Comparison of ENCODE assay signal across 13 cellular contexts in genomic region chr13:48125794-48126228, GRCh38. TPM values are rescaled to one million over a fixed set of nuclear protein-coding genes. Genes with fewer than 3 reads are reported as not detected.
DNase-seq lines count a peak whose midpoint lies in the region; ATAC-seq and TF ChIP-seq lines count a peak whose summit lies in the region.
"Had no signal": no experiment of that assay in that cellular context is flagged by ENCODE, and none has a peak within 500 bp of the region (broad histone marks: within the 10 kb centered on the region; RNA-seq: fewer than 3 reads in every experiment).

No MANE protein-coding gene starts in this region.

- H3K36me3 ChIP-seq in lower lobe of right lung (no peaks in the 10 kb centered on the region), Peyer's patch (no peaks in the 10 kb centered on the region)
- H3K36me3 ChIP-seq: brain microvascular endothelial cell had no signal

- H3K27ac ChIP-seq in lower lobe of right lung (peak overlapping the region; percentile 85), Peyer's patch (peak overlapping the region in 2 of 4 donors; percentile 66 to 71)
- H3K27ac ChIP-seq in CD4-positive, alpha-beta T cell (ENCODE audit: low read depth, low read length) = no peak overlapping the region
- H3K27ac ChIP-seq: brain microvascular endothelial cell, PC-9 had no signal

- no peak overlapping the region for H3K27ac Mint-ChIP-seq in CD4-positive, alpha-beta T cell
- H3K27ac Mint-ChIP-seq: activated CD4-positive, alpha-beta T cell treated with anti-CD3 and anti-CD28 coated beads, Interleukin-2, amount 10 ng/mL, durations not matched to agents 7 days and 5 days had no signal

- H3K4me3 ChIP-seq in lower lobe of right lung (no peak overlapping the region), Peyer's patch (no peak overlapping the region)
- H3K4me3 ChIP-seq: PC-9 had no signal

- no peaks in the 10 kb centered on the region for H3K27me3 Mint-ChIP-seq in CD4-positive, alpha-beta T cell
- H3K27me3 Mint-ChIP-seq: activated CD4-positive, alpha-beta T cell treated with anti-CD3 and anti-CD28 coated beads, Interleukin-2, amount 10 ng/mL, durations not matched to agents 7 days and 5 days had no signal

- peaks cover 28% of the 10 kb centered on the region for H3K4me1 Mint-ChIP-seq in CD4-positive, alpha-beta T cell (ENCODE audit: low read depth)

- TF ChIP-seq CTCF in lower lobe of right lung (IDR thresholded peaks at IDR 0.05) = no peak
- TF ChIP-seq CTCF in Peyer's patch (IDR thresholded peaks at IDR 0.05) = no peak
- TF ChIP-seq CTCF in CD4-positive, alpha-beta T cell (IDR thresholded peaks at IDR 0.05) = no peak

- CTCF ChIA-PET in CD4-positive, alpha-beta T cell (lab: Charles Lee) = interaction anchor here (1.0 kb wide), 1 partner anchor 644 kb away, joined by 3 read pairs; no protein-coding TSS in a partner anchor

- ATAC-seq in esophagus mucosa (peak; percentile 4), lower lobe of right lung (peak; percentile 63 to 69)
- ATAC-seq in CD4-positive, alpha-beta T cell (ENCODE audit: poor library complexity) = no peak

- intact Hi-C loops in lower lobe of right lung (cut with DNase I) = no loop called here
- intact Hi-C loops in CD4-positive, alpha-beta T cell (cut with DNase I, micrococcal nuclease) = loop anchor here (2.0 to 10.0 kb wide), 6 partner anchors 31 to 649 kb away; partner anchors contain the start of gene RB1 (in 1 of the 2)

- H3K36me3 Mint-ChIP-seq in CD4-positive, alpha-beta T cell (ENCODE audit: low read depth) = no peaks in the 10 kb centered on the region

- DNase-seq in NCI-H446 treated with DMSO at 0.1 percent for 48 hours (lab: John Stamatoyannopoulos, UW) (peak; percentile 20), lower lobe of right lung (no peak), smooth muscle cell of the brain vasculature (ENCODE audit: low read depth, low spot score) (peak; percentile 35), GOT3 (lab: John Stamatoyannopoulos, UW) (no peak), Peyer's patch (no peak), GM19240 (ENCODE audit: insufficient read length, low spot score) (no peak)
- DNase-seq in CD4-positive, alpha-beta T cell = no peak
- DNase-seq: activated CD4-positive, alpha-beta T cell treated with anti-CD3 and anti-CD28 coated beads, Interleukin-2, amount 10 ng/mL, durations not matched to agents 7 days and 5 days; brain microvascular endothelial cell; H7; NCI-H146; PC-9 had no signal

- H3K27me3 ChIP-seq in lower lobe of right lung (ENCODE audit: low read depth) = no peaks in the 10 kb centered on the region
- H3K27me3 ChIP-seq in Peyer's patch = no peaks in the 10 kb centered on the region
- H3K27me3 ChIP-seq in CD4-positive, alpha-beta T cell (ENCODE audit: control insufficient read depth, insufficient read depth, low read length) = no peaks in the 10 kb centered on the region
- H3K27me3 ChIP-seq: brain microvascular endothelial cell had no signal

- no peak for TF ChIP-seq POLR2A in Peyer's patch (IDR thresholded peaks at IDR 0.05)

- H3K4me1 ChIP-seq in lower lobe of right lung (peaks cover 42% of the 10 kb centered on the region), Peyer's patch (peaks cover 0 to 4% (median 0%) of the 10 kb centered on the region in 4 donors)

- H3K9me3 ChIP-seq in lower lobe of right lung (no peaks in the 10 kb centered on the region), Peyer's patch (no peaks in the 10 kb centered on the region)
- no peaks in the 10 kb centered on the region for H3K9me3 ChIP-seq in CD4-positive, alpha-beta T cell (ENCODE audit: control insufficient read depth, low read length)

- no peak overlapping the region for H3K4me3 Mint-ChIP-seq in CD4-positive, alpha-beta T cell
- H3K4me3 Mint-ChIP-seq: activated CD4-positive, alpha-beta T cell treated with anti-CD3 and anti-CD28 coated beads, Interleukin-2, amount 10 ng/mL, durations not matched to agents 7 days and 5 days had no signal

- no peaks in the 10 kb centered on the region for H3K9me3 Mint-ChIP-seq in CD4-positive, alpha-beta T cell
- H3K9me3 Mint-ChIP-seq: activated CD4-positive, alpha-beta T cell treated with anti-CD3 and anti-CD28 coated beads, Interleukin-2, amount 10 ng/mL, durations not matched to agents 7 days and 5 days had no signal

- POLR2A ChIA-PET in CD4-positive, alpha-beta T cell (lab: Charles Lee) = interaction anchor here (0.5 to 2.4 kb wide), 3 partner anchors 16 to 109 kb away, joined by 3 to 56 read pairs (median 4); partner anchors contain the start of gene ITM2B

RNA-seq across cellular contexts. Expression of gene MED4, which starts 30.9 kb away (rescaled TPM):
- 34.2 TPM for total RNA-seq in esophagus mucosa
- 41.4 TPM for total RNA-seq in lower lobe of right lung
- 10 to 100 TPM; 23.6 to 68.5 (median 44.4) TPM for total RNA-seq in Peyer's patch
- total RNA-seq in CD4-positive, alpha-beta T cell = 10 to 100 TPM; 48.9 to 56.1 TPM

Comparison
In these comparisons a context has a peak if more than half of its experiments do, and no peak if none do; other contexts are left out.
1. DNase-seq: peak in NCI-H446 treated with DMSO at 0.1 percent for 48 hours (single experiment) and smooth muscle cell of the brain vasculature (single experiment); none in lower lobe of right lung (single experiment), GOT3 (single experiment), Peyer's patch (0 of 3), CD4-positive, alpha-beta T cell (0 of 10) and GM19240 (single experiment).